ENCODE assay signal across 21 cellular contexts in the genomic region with DNA sequence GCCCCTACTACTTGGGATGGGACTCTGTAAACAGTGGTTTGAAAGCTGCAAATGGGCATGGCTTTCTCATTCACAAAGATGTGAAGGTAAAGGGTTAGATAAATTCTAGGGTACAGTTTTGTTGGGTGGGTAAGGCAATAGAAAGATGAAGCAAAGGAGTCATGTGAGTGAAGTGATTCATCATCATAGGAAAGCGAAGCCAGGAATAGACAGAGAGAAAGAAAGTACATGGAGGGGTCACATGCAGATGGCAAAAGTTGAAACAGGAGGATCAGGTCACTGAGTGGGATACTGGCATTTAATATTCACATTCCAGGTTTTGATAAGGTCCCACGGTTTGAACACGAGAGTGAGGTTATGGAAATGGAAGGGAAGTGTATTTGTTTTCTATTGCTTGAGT. TPM values are rescaled to one million over a fixed set of nuclear protein-coding genes. Genes with fewer than 3 reads are reported as not detected.
"Had no signal": no experiment of that assay in that cellular context is flagged by ENCODE, and none has a peak within 500 bp of the region (broad histone marks: within the 10 kb centered on the region; RNA-seq: fewer than 3 reads in every experiment).

No MANE protein-coding gene starts in this region.

- H3K4me1 ChIP-seq: left ventricle myocardium inferior, sigmoid colon, testis had no signal

- H3K36me3 ChIP-seq: cardiac muscle cell, left ventricle myocardium inferior, sigmoid colon had no signal

- H3K9me3 ChIP-seq: left ventricle myocardium inferior, sigmoid colon, testis had no signal

- H3K27ac ChIP-seq: cardiac muscle cell, epithelial cell of prostate, left ventricle myocardium inferior, sigmoid colon, testis, VCaP had no signal

- H3K4me3 ChIP-seq: cardiac muscle cell, left ventricle myocardium inferior, sigmoid colon, testis had no signal

- H3K27me3 ChIP-seq: cardiac muscle cell, sigmoid colon, testis had no signal

- DNase-seq: activated CD4-positive, alpha-beta memory T cell treated with anti-CD3 and anti-CD28 coated beads, Interleukin-2, amount 10 ng/mL, durations not matched to agents 7 days and 5 days; activated CD4-positive, alpha-beta T cell treated with anti-CD3 and anti-CD28 coated beads, Interleukin-2, amount 10 ng/mL, durations not matched to agents 24 days and 14 days; activated effector memory CD4-positive, alpha-beta T cell treated with anti-CD3 and anti-CD28 coated beads, Interleukin-2, amount 50 U/mL, for 16 hours; activated naive CD4-positive, alpha-beta T cell treated with anti-CD3 and anti-CD28 coated beads, Interleukin-2, amount 50 U/mL, for 16 hours; activated naive CD8-positive, alpha-beta T cell treated with anti-CD3 and anti-CD28 coated beads, Interleukin-2, amount 50 U/mL, for 24 hours; activated T-cell treated with anti-CD3 and anti-CD28 coated beads for 4 hours; glutamatergic neuron; hippocampal formation; left ventricle myocardium inferior; nucleus accumbens; sigmoid colon; stimulated activated CD4-positive, alpha-beta T cell treated with anti-CD3 and anti-CD28 coated beads, Interleukin-4, amount 100 ng/mL, for 1 hour; stimulated activated naive CD4-positive, alpha-beta T cell; T-helper 2 cell; testis had no signal

- ATAC-seq: activated CD4-positive, CD25-positive, alpha-beta regulatory T cell treated with anti-CD3 and anti-CD28 coated beads, Interleukin-2, amount 50 U/mL, for 24 hours; activated naive CD8-positive, alpha-beta T cell treated with anti-CD3 and anti-CD28 coated beads, Interleukin-2, amount 50 U/mL, for 24 hours had no signal

- FAIRE-seq: frontal cortex had no signal

RNA-seq across cellular contexts. Expression of a gene that starts 8.2 kb away (rescaled TPM):
- total RNA-seq: cardiac muscle cell had no signal
- polyA plus RNA-seq: cardiac muscle cell, neural cell had no signal
